Comparison of ENCODE assay signal across 13 cellular contexts in the genomic region with DNA sequence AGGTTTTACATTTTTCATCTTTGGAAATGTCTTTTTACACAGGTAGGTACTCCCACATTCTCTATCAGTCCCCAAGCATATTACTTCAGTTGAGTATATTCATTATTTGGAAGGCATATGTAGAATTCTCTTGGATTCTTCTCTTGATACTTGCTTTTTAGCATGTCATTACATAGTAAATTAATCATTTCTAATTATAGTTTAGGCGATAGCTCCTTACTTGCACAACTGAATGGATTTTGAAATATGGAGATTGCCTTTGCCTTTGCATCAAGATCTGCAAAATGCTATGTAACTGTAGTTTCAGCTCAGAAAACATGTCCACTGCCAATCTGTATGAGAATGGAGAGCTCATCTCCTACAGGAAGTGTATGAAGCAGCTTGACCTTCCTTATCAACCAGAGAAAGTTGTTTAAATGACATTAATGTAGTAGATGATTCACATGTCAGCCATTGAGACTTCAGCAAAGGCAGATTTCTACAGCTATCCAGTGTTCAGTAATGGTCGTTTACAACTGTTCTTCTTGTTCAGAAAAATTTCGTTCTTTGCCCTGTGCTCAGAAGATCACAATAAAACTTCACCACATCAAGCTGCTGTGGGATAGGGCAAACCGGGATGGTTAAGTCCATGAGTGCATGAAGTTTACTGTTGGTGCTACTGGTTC.
"Had no signal": no experiment of that assay in that cellular context is flagged by ENCODE, and none has a peak within 500 bp of the region (broad histone marks: within the 10 kb centered on the region; RNA-seq: fewer than 3 reads in every experiment).

No MANE protein-coding gene starts in this region.

- H3K9me3 ChIP-seq: sigmoid colon, testis had no signal

- H3K27me3 Mint-ChIP-seq: T-cell had no signal

- H3K27ac Mint-ChIP-seq: nephron progenitor cell had no signal

- H3K27ac ChIP-seq: coronary artery, sigmoid colon, testis had no signal

- DNase-seq: activated CD4-positive, alpha-beta T cell treated with anti-CD3 and anti-CD28 coated beads, Interleukin-2, amount 50 U/mL, for 1 hour; activated T-cell treated with anti-CD3 and anti-CD28 coated beads, Interleukin-2, amount 50 U/mL, for 4 hours; caudate nucleus; effector CD8-positive, alpha-beta T cell; left cardiac atrium; nephron progenitor cell; sigmoid colon; stimulated activated CD4-positive, alpha-beta T cell treated with anti-CD3 and anti-CD28 coated beads, Interleukin-12 subunit alpha, Interleukin-12 subunit beta, amount 100 ng/mL, for 4 hours; stimulated activated naive CD8-positive, alpha-beta T cell treated with anti-CD3 and anti-CD28 coated beads, Interleukin-15, Interleukin-2, amounts not matched to agents 100 U/mL and 50 U/mL, for 24 hours; T-cell; T1000; testis had no signal

- H3K9me3 Mint-ChIP-seq: activated T-cell treated with anti-CD3 and anti-CD28 coated beads, Interleukin-2, amount 50 U/mL, for 4 hours; nephron progenitor cell; T-cell had no signal

- H3K4me3 Mint-ChIP-seq: activated T-cell treated with anti-CD3 and anti-CD28 coated beads, Interleukin-2, amount 50 U/mL, for 4 hours; nephron progenitor cell; T-cell had no signal

- H3K4me3 ChIP-seq: coronary artery, sigmoid colon, testis had no signal

- H3K27me3 ChIP-seq: sigmoid colon, testis had no signal

- ATAC-seq: activated T-cell treated with anti-CD3 and anti-CD28 coated beads, Interleukin-2, amount 50 U/mL, for 4 hours; left cardiac atrium; stimulated activated naive CD8-positive, alpha-beta T cell treated with anti-CD3 and anti-CD28 coated beads, Interleukin-15, Interleukin-2, amounts not matched to agents 100 U/mL and 50 U/mL, for 24 hours; T-cell had no signal
